9 cellular contexts compared by ENCODE assay signal in genomic region chr18:12394428-12394827, GRCh38. TPM values are rescaled to one million over a fixed set of nuclear protein-coding genes. Genes with fewer than 3 reads are reported as not detected.
DNase-seq lines count a peak whose midpoint lies in the region; FAIRE-seq and TF ChIP-seq lines count a peak whose summit lies in the region.
"Had no signal": no experiment of that assay in that cellular context is flagged by ENCODE, and none has a peak within 500 bp of the region (broad histone marks: within the 10 kb centered on the region; RNA-seq: fewer than 3 reads in every experiment).

No MANE protein-coding gene starts in this region.

- TF ChIP-seq POLR2A in GM12891 (IDR thresholded peaks at IDR 0.05; ENCODE audit: low read depth, low read length) = no peak

- H3K9me3 Mint-ChIP-seq in progenitor cell of endocrine pancreas (ENCODE audit: low read depth) = no peaks in the 10 kb centered on the region

- H3K4me1 Mint-ChIP-seq in progenitor cell of endocrine pancreas (ENCODE audit: low read depth) = no peaks in the 10 kb centered on the region

- no peaks in the 10 kb centered on the region for H3K36me3 ChIP-seq in BE2C
- no peaks in the 10 kb centered on the region for H3K36me3 ChIP-seq in kidney epithelial cell (ENCODE audit: control insufficient read depth, insufficient read depth, low read length)

- H3K27ac Mint-ChIP-seq in progenitor cell of endocrine pancreas = no peak overlapping the region

- H3K36me3 Mint-ChIP-seq in progenitor cell of endocrine pancreas (ENCODE audit: insufficient read depth) = no peaks in the 10 kb centered on the region

- in situ Hi-C loops in GM13976 (cut with MboI; ENCODE audit: low sequenced_read_pairs, unreplicated experiment) = loop anchor here (10.0 to 25.0 kb wide), 2 partner anchors 260 to 543 kb away; partner anchors contain the start of genes SEH1L and SPIRE1

- H3K27me3 Mint-ChIP-seq in progenitor cell of endocrine pancreas = peaks cover 14% of the 10 kb centered on the region

- FAIRE-seq in GM12891 (lab: Jason Lieb, UNC) = no peak

- no peaks in the 10 kb centered on the region for H3K27me3 ChIP-seq in BE2C
- H3K27me3 ChIP-seq in kidney epithelial cell (ENCODE audit: control insufficient read depth, insufficient read depth, low read length) = no peaks in the 10 kb centered on the region

- TF ChIP-seq CTCF in BE2C (IDR thresholded peaks at IDR 0.05; ENCODE audit: low read depth, low read length) = 0 out of 2 replicates have a peak, but pooled peaks have one; percentile 17
- peak; percentile 31 for TF ChIP-seq CTCF in GM13976 (IDR thresholded peaks at IDR 0.05; ENCODE audit: borderline replicate concordance, control extremely low read depth, extremely low read depth, insufficient read depth, missing control alignments)
- TF ChIP-seq CTCF in kidney epithelial cell (IDR thresholded peaks at IDR 0.05; ENCODE audit: insufficient read depth, low read length, poor library complexity, severe bottlenecking) = peak; percentile 52
- TF ChIP-seq CTCF in progenitor cell of endocrine pancreas (IDR thresholded peaks at IDR 0.05; ENCODE audit: unreplicated experiment) = no peak

- H3K4me3 ChIP-seq in BE2C (ENCODE audit: low read depth, low read length) (no peak overlapping the region), kidney epithelial cell (ENCODE audit: low read depth, low read length) (no peak overlapping the region)

- H3K9me3 ChIP-seq in BE2C = no peaks in the 10 kb centered on the region

- H3K4me1 ChIP-seq in BE2C = no peaks in the 10 kb centered on the region

- H3K4me3 Mint-ChIP-seq in progenitor cell of endocrine pancreas (ENCODE audit: low read depth) = no peak overlapping the region

- DNase-seq in BE2C = no peak
- no peak for DNase-seq in GM13976 (ENCODE audit: low spot score)
- peak; percentile 46 for DNase-seq in UCSD-AML1 (lab: John Stamatoyannopoulos, UW; ENCODE audit: unreplicated experiment)
- DNase-seq in kidney epithelial cell (ENCODE audit: low read depth) = no peak
- no peak for DNase-seq in DMS153 (lab: John Stamatoyannopoulos, UW)
- DNase-seq in GM12891 (ENCODE audit: insufficient read length, low spot score) = no peak
- DNase-seq in progenitor cell of endocrine pancreas (ENCODE audit: low spot score, unreplicated experiment) = no peak
- no peak for DNase-seq in inferior parietal cortex (ENCODE audit: extremely low spot score)
- DNase-seq: effector CD8-positive, alpha-beta T cell had no signal

TF ChIP-seq in GM12891, 5 proteins besides CTCF, POLR2A, EP300 and RAD21:
- TF ChIP-seq POLR2AphosphoS5 (IDR thresholded peaks at IDR 0.05; ENCODE audit: low read depth, low read length) (no peak), PAX5 (IDR thresholded peaks at IDR 0.05; ENCODE audit: insufficient read depth, low read length, severe bottlenecking) (no peak), TAF1 (IDR thresholded peaks at IDR 0.05; ENCODE audit: low read depth, low read length) (no peak), POU2F2 (IDR thresholded peaks at IDR 0.05; ENCODE audit: low read depth, low read length) (no peak), SPI1 (IDR thresholded peaks at IDR 0.05; ENCODE audit: low read depth, low read length) (no peak)

RNA-seq across cellular contexts. Expression of gene PRELID3A, which starts 13.3 kb away (rescaled TPM):
- polyA plus RNA-seq in BE2C (2012; ENCODE audit: insufficient read depth, insufficient read length, low read depth) = 4.1 TPM
- total RNA-seq in kidney epithelial cell = 4.3 and 8.6 TPM in 2 replicates
- 7.5 TPM for polyA plus RNA-seq in GM12891 (2012; ENCODE audit: low read depth, missing spikeins)
- 11.1 and 15.7 TPM in 2 replicates for total RNA-seq in progenitor cell of endocrine pancreas

RNA-seq across cellular contexts. Expression of gene AFG3L2, which starts 17.4 kb away (rescaled TPM):
- 18.5 TPM for polyA plus RNA-seq in BE2C (2012; ENCODE audit: insufficient read depth, insufficient read length, low read depth)
- total RNA-seq in kidney epithelial cell (37.8 and 50.2 TPM in 2 replicates), progenitor cell of endocrine pancreas (44.6 and 44.8 TPM in 2 replicates)
- 47.7 TPM for polyA plus RNA-seq in GM12891 (2012; ENCODE audit: low read depth, missing spikeins)
